28 cellular contexts compared by ENCODE assay signal in the genomic region with DNA sequence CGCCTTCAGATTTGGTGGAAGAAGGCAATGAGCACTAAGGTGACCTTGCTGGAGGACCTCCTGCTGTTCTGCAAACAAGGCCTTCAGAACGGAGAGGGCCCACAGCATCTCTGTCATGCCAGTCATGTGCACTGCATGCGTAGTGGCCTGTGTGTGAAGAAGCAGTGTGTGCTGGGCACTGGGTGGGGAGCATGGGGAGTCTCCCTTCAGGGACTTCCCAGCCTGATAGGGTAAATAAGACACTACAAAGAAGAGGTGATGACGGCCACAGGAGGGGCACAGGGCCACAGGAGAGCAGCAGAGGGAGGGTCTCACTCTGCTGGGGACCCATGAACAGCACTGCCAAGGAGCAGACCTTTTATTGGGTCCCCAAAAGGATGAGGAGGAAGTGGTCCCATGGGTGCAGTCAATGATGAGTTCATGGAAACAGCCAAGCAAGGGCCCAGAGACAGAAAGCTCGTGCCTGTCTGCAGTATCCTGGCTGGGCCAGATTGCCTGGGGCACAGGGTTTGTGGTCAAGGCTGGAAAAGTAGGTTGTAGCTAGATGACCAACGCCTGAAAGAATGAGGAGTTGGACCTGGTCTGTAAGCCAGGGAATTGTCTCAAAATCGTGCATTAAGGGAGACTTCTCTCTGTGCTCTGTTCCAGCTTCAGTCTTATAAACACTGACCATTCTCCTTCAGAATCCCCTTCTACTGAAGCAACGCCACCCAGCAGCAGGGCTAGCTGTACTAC.
A peak's percentile ranks its signal among the peaks of the same experiment; 100 is the strongest.
DNase-seq lines count a peak whose midpoint lies in the region; ATAC-seq and TF ChIP-seq lines count a peak whose summit lies in the region.
"Had no signal": no experiment of that assay in that cellular context is flagged by ENCODE, and none has a peak within 500 bp of the region (broad histone marks: within the 10 kb centered on the region; RNA-seq: fewer than 3 reads in every experiment).

No MANE protein-coding gene starts in this region.

- no peak for TF ChIP-seq CTCF in mammary epithelial cell (conservative IDR thresholded peaks at IDR 0.05 in 1 of 2, IDR thresholded peaks at IDR 0.05 in 1 of 2; ENCODE audit: extremely low read depth in 1 of 2, insufficient read depth in 1 of 2, low read depth in 1 of 2, low read length in 2 of 2)
- TF ChIP-seq CTCF in MCF 10A (IDR thresholded peaks at IDR 0.05; ENCODE audit: unreplicated experiment), result no peak
- TF ChIP-seq CTCF in RWPE1 (conservative IDR thresholded peaks at IDR 0.05; ENCODE audit: low read depth), result no peak

- intact Hi-C loops in mammary epithelial cell (cut with micrococcal nuclease), result no loop called here
- intact Hi-C loops in MCF 10A (cut with micrococcal nuclease), result no loop called here

- H3K27ac ChIP-seq in mammary epithelial cell (ENCODE audit: insufficient read depth, low read depth, low read length) (no peak overlapping the region), RWPE1 (no peak overlapping the region)
- H3K27ac ChIP-seq: 22Rv1, cardiac muscle cell, KMS-11, left ventricle myocardium inferior, testis, vagina had no signal

- H3K27ac Mint-ChIP-seq in MCF 10A (ENCODE audit: low read depth, unreplicated experiment), result no peak overlapping the region
- H3K27ac Mint-ChIP-seq: activated naive CD4-positive, alpha-beta T cell treated with anti-CD3 and anti-CD28 coated beads, Interleukin-2, amount 10 ng/mL, durations not matched to agents 7 days and 5 days; dendritic cell treated with granulocyte-macrophage colony-stimulating factor and Interleukin-4, amounts not matched to agents 40 ng/mL and 50 ng/mL, for 4 days; mesothelial cell of epicardium had no signal

- H3K27me3 ChIP-seq in mammary epithelial cell (ENCODE audit: insufficient read depth, low read length), result no peaks in the 10 kb centered on the region
- H3K27me3 ChIP-seq: cardiac muscle cell, testis, vagina had no signal

- H3K4me2 ChIP-seq in mammary epithelial cell (ENCODE audit: insufficient read depth, low read depth, low read length), result no peak overlapping the region
- H3K4me2 ChIP-seq: KMS-11 had no signal

- BruUV-seq in mammary epithelial cell (replicated peaks; lab: Mats Ljungman, UMichigan) (no TSS peak), MCF 10A (replicated peaks; lab: Mats Ljungman, UMichigan) (no TSS peak)

- H3K4me3 ChIP-seq in mammary epithelial cell (replicated peaks in 1 of 3; ENCODE audit: insufficient read depth in 1 of 3, low read depth in 2 of 3, low read length in 3 of 3), result no peak overlapping the region
- H3K4me3 ChIP-seq: cardiac muscle cell, left ventricle myocardium inferior, testis, vagina had no signal

- dilution Hi-C loops in mammary epithelial cell (cut with HindIII; ENCODE audit: low sequenced_read_pairs), result no loop called here

- DNase-seq in mammary epithelial cell, result peak; percentile 59
- DNase-seq in MCF 10A (ENCODE audit: unreplicated experiment), result no peak
- peak; percentile 95 for DNase-seq in RPMI7951 (ENCODE audit: low read depth)
- DNase-seq in fibroblast of peridontal ligament (ENCODE audit: extremely low read depth), result peak; percentile 15
- DNase-seq in HuH-7 (ENCODE audit: low spot score), result no peak
- DNase-seq in RWPE1 (ENCODE audit: low spot score), result no peak
- DNase-seq: activated CD4-positive, CD25-positive, alpha-beta regulatory T cell; activated naive CD4-positive, alpha-beta T cell treated with anti-CD3 and anti-CD28 coated beads, Interleukin-2, amount 10 ng/mL, durations not matched to agents 7 days and 5 days; anterior cingulate cortex; glutamatergic neuron; left ventricle myocardium inferior; naive thymus-derived CD8-positive, alpha-beta T cell; NCI-H1694; NCI-H2171 treated with DMSO at 0.1 percent for 48 hours; NCI-H524 treated with DMSO at 0.1 percent for 48 hours; SIG-M5; stimulated activated naive CD8-positive, alpha-beta T cell treated with anti-CD3 and anti-CD28 coated beads, Interleukin-15, Interleukin-2, amounts not matched to agents 100 U/mL and 50 U/mL, for 24 hours; SW 1271; testis had no signal

- H3K4me3 Mint-ChIP-seq in MCF 10A (ENCODE audit: unreplicated experiment), result no peak overlapping the region
- H3K4me3 Mint-ChIP-seq: activated naive CD4-positive, alpha-beta T cell treated with anti-CD3 and anti-CD28 coated beads, Interleukin-2, amount 10 ng/mL, durations not matched to agents 7 days and 5 days; dendritic cell treated with granulocyte-macrophage colony-stimulating factor and Interleukin-4, amounts not matched to agents 40 ng/mL and 50 ng/mL, for 4 days; mesothelial cell of epicardium; naive thymus-derived CD8-positive, alpha-beta T cell had no signal

- POLR2A ChIA-PET in MCF 10A (lab: Yijun Ruan, JAX) (no interaction called here), RWPE1 (lab: Yijun Ruan, JAX; ENCODE audit: low non-redundant PET) (no interaction called here)

- in situ Hi-C loops in mammary epithelial cell (cut with MboI; ENCODE audit: low sequenced_read_pairs in 2 of 2), result no loop called here

- H3K27me3 Mint-ChIP-seq in MCF 10A (ENCODE audit: insufficient read depth, unreplicated experiment), result no peaks in the 10 kb centered on the region
- H3K27me3 Mint-ChIP-seq: dendritic cell treated with granulocyte-macrophage colony-stimulating factor and Interleukin-4, amounts not matched to agents 40 ng/mL and 50 ng/mL, for 4 days had no signal

- H3K9me3 ChIP-seq in mammary epithelial cell (replicated peaks; ENCODE audit: insufficient read depth, low read length), result no peaks in the 10 kb centered on the region
- H3K9me3 ChIP-seq: left ventricle myocardium inferior, testis, vagina had no signal

- CTCF ChIA-PET in mammary epithelial cell (lab: Charles Lee; ENCODE audit: low non-redundant PET), result no interaction called here
- CTCF ChIA-PET in MCF 10A (lab: Yijun Ruan, JAX), result interaction anchor here (1.0 kb wide), 1 partner anchor 12 kb away, joined by 3 read pairs; no protein-coding TSS in a partner anchor
- CTCF ChIA-PET in RWPE1 (lab: Yijun Ruan, JAX), result no interaction called here

- H3K36me3 ChIP-seq in mammary epithelial cell (ENCODE audit: insufficient read depth, low read length), result no peaks in the 10 kb centered on the region
- H3K36me3 ChIP-seq: cardiac muscle cell, left ventricle myocardium inferior, vagina had no signal

- no peak overlapping the region for H3K9ac ChIP-seq in mammary epithelial cell (ENCODE audit: insufficient read depth, low read length)
- H3K9ac ChIP-seq: KMS-11 had no signal

- H2AFZ ChIP-seq in mammary epithelial cell (ENCODE audit: low read depth, low read length), result no peak overlapping the region

- H4K20me1 ChIP-seq in mammary epithelial cell (ENCODE audit: insufficient read depth, low read length), result no peaks in the 10 kb centered on the region

- H3K4me1 Mint-ChIP-seq in MCF 10A (ENCODE audit: insufficient read depth, unreplicated experiment), result no peaks in the 10 kb centered on the region
- H3K4me1 Mint-ChIP-seq: activated naive CD4-positive, alpha-beta T cell treated with anti-CD3 and anti-CD28 coated beads, Interleukin-2, amount 10 ng/mL, durations not matched to agents 7 days and 5 days; mesothelial cell of epicardium; naive thymus-derived CD8-positive, alpha-beta T cell had no signal

- 34% methylated on average over 5 of the region's 8 CpGs for WGBS in mammary epithelial cell (ENCODE audit: low coverage, missing lambda C conversion rate)

- H3K36me3 Mint-ChIP-seq in MCF 10A (ENCODE audit: insufficient read depth, unreplicated experiment), result no peaks in the 10 kb centered on the region
- H3K36me3 Mint-ChIP-seq: activated naive CD4-positive, alpha-beta T cell treated with anti-CD3 and anti-CD28 coated beads, Interleukin-2, amount 10 ng/mL, durations not matched to agents 7 days and 5 days; mesothelial cell of epicardium had no signal

- H3K79me2 ChIP-seq in mammary epithelial cell (ENCODE audit: insufficient read depth, low read length), result no peaks in the 10 kb centered on the region

- ATAC-seq in GM18498 (IDR thresholded peaks at IDR 0.05; ENCODE audit: unreplicated experiment) (no peak), GM21390 (IDR thresholded peaks at IDR 0.05; ENCODE audit: unreplicated experiment) (no peak)
- ATAC-seq: naive thymus-derived CD8-positive, alpha-beta T cell; Panc1; stimulated activated naive CD8-positive, alpha-beta T cell treated with anti-CD3 and anti-CD28 coated beads, Interleukin-15, Interleukin-2, amounts not matched to agents 100 U/mL and 50 U/mL, for 24 hours had no signal

- H3K4me1 ChIP-seq in mammary epithelial cell (ENCODE audit: insufficient read depth, low read length), result no peaks in the 10 kb centered on the region
- H3K4me1 ChIP-seq: testis, vagina had no signal

- H3K9me3 Mint-ChIP-seq in MCF 10A (ENCODE audit: unreplicated experiment), result no peaks in the 10 kb centered on the region
- H3K9me3 Mint-ChIP-seq: activated naive CD4-positive, alpha-beta T cell treated with anti-CD3 and anti-CD28 coated beads, Interleukin-2, amount 10 ng/mL, durations not matched to agents 7 days and 5 days; dendritic cell treated with granulocyte-macrophage colony-stimulating factor and Interleukin-4, amounts not matched to agents 40 ng/mL and 50 ng/mL, for 4 days had no signal

Comparison
In these comparisons a context has a peak if more than half of its experiments do, and no peak if none do; other contexts are left out.
1. DNase-seq: peak in mammary epithelial cell (single experiment), RPMI7951 (single experiment) and fibroblast of peridontal ligament (single experiment); none in MCF 10A (single experiment), HuH-7 (single experiment) and RWPE1 (single experiment).